Comparison of ENCODE assay signal across 8 cellular contexts in genomic region chr6:29633532-29633901, GRCh38. TPM values are rescaled to one million over a fixed set of nuclear protein-coding genes. Genes with fewer than 3 reads are reported as not detected.
DNase-seq lines count a peak whose midpoint lies in the region; ATAC-seq and TF ChIP-seq lines count a peak whose summit lies in the region.

No MANE protein-coding gene starts in this region.

- peak overlapping the region; percentile 93 for H3K4me3 Mint-ChIP-seq in osteocyte (ENCODE audit: unreplicated experiment)

- H3K27ac Mint-ChIP-seq in osteocyte (ENCODE audit: unreplicated experiment) = peak overlapping the region; percentile 46

- DNase-seq in NCI-H1417 (lab: John Stamatoyannopoulos, UW) (peak in 2 of 3 experiments; percentile 42 to 82), NCI-H1417 treated with DMSO at 0.1 percent for 48 hours (lab: John Stamatoyannopoulos, UW) (no peak), SK-N-MC (ENCODE audit: low read depth, low spot score) (no peak), fibroblast of peridontal ligament (ENCODE audit: extremely low read depth) (peak; percentile 17), osteocyte (ENCODE audit: extremely low spot score, unreplicated experiment) (no peak), NCI-H1092 (lab: John Stamatoyannopoulos, UW) (no peak)

- peaks cover 44% of the 10 kb centered on the region for H3K4me1 Mint-ChIP-seq in osteocyte (ENCODE audit: unreplicated experiment)

- no peaks in the 10 kb centered on the region for H3K36me3 ChIP-seq in SK-N-MC (ENCODE audit: insufficient read depth, low read length)

- H3K9me3 Mint-ChIP-seq in osteocyte (ENCODE audit: unreplicated experiment) = no peaks in the 10 kb centered on the region

- peak overlapping the region; percentile 76 for H3K9ac ChIP-seq in SK-N-MC (ENCODE audit: insufficient read length)

- H3K27ac ChIP-seq in SK-N-MC = peak overlapping the region; percentile 64; the same call in 1 of the 2 replicates

- TF ChIP-seq CTCF in osteocyte (IDR thresholded peaks at IDR 0.05) = no peak

- H3K27me3 Mint-ChIP-seq in osteocyte (ENCODE audit: unreplicated experiment) = peaks cover 5% of the 10 kb centered on the region

- no peaks in the 10 kb centered on the region for H3K36me3 Mint-ChIP-seq in osteocyte (ENCODE audit: unreplicated experiment)

- H3K4me3 ChIP-seq in SK-N-MC = peak overlapping the region; percentile 95

- H3K9me3 ChIP-seq in SK-N-MC (ENCODE audit: low read depth, low read length) = no peaks in the 10 kb centered on the region

- no peak for ATAC-seq in GM18873 (IDR thresholded peaks at IDR 0.05; ENCODE audit: low FRiP score, unreplicated experiment)
- ATAC-seq in GM18870 (IDR thresholded peaks at IDR 0.05; ENCODE audit: unreplicated experiment) = no peak

RNA-seq across cellular contexts. Expression of gene GABBR1, which starts 0.5 kb away (rescaled TPM):
- total RNA-seq in osteocyte = 80.4 and 93.6 TPM in 2 replicates

RNA-seq across cellular contexts. Expression of gene MOG, which starts 23.4 kb away (rescaled TPM):
- total RNA-seq in osteocyte = not detected in 2 replicates

RNA-seq across cellular contexts. Expression of gene ZFP57, which starts 47.4 kb away (rescaled TPM):
- not detected in 2 replicates for total RNA-seq in osteocyte

RNA-seq across cellular contexts. Expression of gene OR2H2, which starts 48.6 kb away (rescaled TPM):
- total RNA-seq in osteocyte = not detected in 2 replicates

Comparison
In these comparisons a context has a peak if more than half of its experiments do, and no peak if none do; other contexts are left out.
1. DNase-seq: peak in NCI-H1417 (2 of 3) and fibroblast of peridontal ligament (single experiment); none in NCI-H1417 treated with DMSO at 0.1 percent for 48 hours (single experiment), SK-N-MC (single experiment), osteocyte (single experiment) and NCI-H1092 (single experiment).